In the genomic region with DNA sequence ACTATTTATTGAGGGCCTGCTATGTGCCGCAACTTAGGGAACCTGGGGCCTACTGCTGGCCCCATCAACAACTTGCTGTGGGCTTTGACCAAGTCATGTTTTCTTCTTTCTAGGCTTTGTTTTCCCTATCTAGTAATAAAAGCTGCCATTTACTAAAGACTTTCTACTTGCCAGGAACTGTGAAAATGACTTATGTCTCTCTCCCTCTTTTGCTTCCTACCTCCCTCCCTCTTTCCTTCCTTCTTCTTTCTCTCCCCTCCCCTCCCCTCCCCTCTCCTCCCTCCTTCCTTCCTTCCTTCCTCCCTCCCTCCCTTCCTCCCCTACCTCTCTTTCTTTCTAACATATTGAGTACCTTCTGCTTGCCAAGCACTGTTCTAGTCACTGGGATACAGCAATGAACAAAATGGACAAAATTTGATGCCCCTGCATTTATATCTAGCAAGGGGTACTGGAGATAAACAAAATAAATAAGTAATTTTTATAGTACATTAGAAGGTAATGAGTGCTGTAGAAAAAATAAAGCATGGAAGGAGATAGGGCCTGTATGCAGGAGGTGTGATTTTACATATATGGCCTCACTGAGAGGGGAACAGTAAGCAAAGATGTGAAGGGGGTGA, we compare ENCODE assay signal across 26 cellular contexts.
"Had no signal": no experiment of that assay in that cellular context is flagged by ENCODE, and none has a peak within 500 bp of the region (broad histone marks: within the 10 kb centered on the region; RNA-seq: fewer than 3 reads in every experiment).

No MANE protein-coding gene starts in this region.

- H3K4me1 Mint-ChIP-seq: immature natural killer cell; naive B cell; natural killer cell; stimulated activated memory B cell treated with anti-CD40 and anti-IgM and Interleukin-4, amounts not matched to agents 10 μg/mL and 1 μg/mL and 100 μg/mL, for 72 hours; stimulated activated naive CD8-positive, alpha-beta T cell treated with anti-CD3 and anti-CD28 coated beads, Interleukin-15, amount 100 ng/mL, for 72 hours had no signal

- H3K27ac Mint-ChIP-seq: immature natural killer cell; mesothelial cell of epicardium; natural killer cell; progenitor cell of endocrine pancreas; stimulated activated memory B cell treated with anti-CD40 and anti-IgM and Interleukin-4, amounts not matched to agents 10 μg/mL and 1 μg/mL and 100 μg/mL, for 72 hours; stimulated activated naive CD8-positive, alpha-beta T cell treated with anti-CD3 and anti-CD28 coated beads, Interleukin-15, amount 100 ng/mL, for 72 hours had no signal

- H3K36me3 ChIP-seq: heart left ventricle, left ventricle myocardium inferior, ovary, sigmoid colon, transverse colon, upper lobe of right lung had no signal

- H3K9me3 ChIP-seq: ovary, sigmoid colon had no signal

- H3K4me1 ChIP-seq: heart left ventricle, transverse colon had no signal

- FAIRE-seq: islet of Langerhans, small intestine, urothelium cell line had no signal

- ATAC-seq: heart left ventricle; natural killer cell; right cardiac atrium; stimulated activated memory B cell treated with anti-CD40 and anti-IgM and Interleukin-4, amounts not matched to agents 10 μg/mL and 1 μg/mL and 100 μg/mL, for 72 hours; upper lobe of right lung had no signal

- H3K4me3 Mint-ChIP-seq: immature natural killer cell; mesothelial cell of epicardium; naive B cell; natural killer cell; stimulated activated memory B cell treated with anti-CD40 and anti-IgM and Interleukin-4, amounts not matched to agents 10 μg/mL and 1 μg/mL and 100 μg/mL, for 72 hours; stimulated activated naive CD8-positive, alpha-beta T cell treated with anti-CD3 and anti-CD28 coated beads, Interleukin-15, amount 100 ng/mL, for 72 hours had no signal

- H3K36me3 Mint-ChIP-seq: immature natural killer cell; naive B cell; natural killer cell; stimulated activated memory B cell treated with anti-CD40 and anti-IgM and Interleukin-4, amounts not matched to agents 10 μg/mL and 1 μg/mL and 100 μg/mL, for 72 hours had no signal

- H3K4me3 ChIP-seq: heart left ventricle, left ventricle myocardium inferior, lung, ovary, sigmoid colon, transverse colon, upper lobe of right lung had no signal

- H3K27ac ChIP-seq: heart left ventricle, left ventricle myocardium inferior, ovary, sigmoid colon, transverse colon, upper lobe of right lung had no signal

- H3K27me3 ChIP-seq: heart left ventricle, ovary, sigmoid colon, transverse colon, upper lobe of right lung had no signal

- DNase-seq: heart left ventricle; hypothalamus; immature natural killer cell; left ventricle myocardium inferior; mesendoderm; naive B cell; natural killer cell; ovary; right cardiac atrium; sigmoid colon; small intestine; stimulated activated CD4-positive, alpha-beta T cell treated with anti-CD3 and anti-CD28 coated beads, Interleukin-1b, Interleukin-23, amount 100 ng/mL, for 48 hours; stimulated activated CD4-positive, alpha-beta T cell treated with anti-CD3 and anti-CD28 coated beads, Interleukin-2, amount 100 ng/mL, for 48 hours; stimulated activated CD4-positive, alpha-beta T cell treated with anti-CD3 and anti-CD28 coated beads, Interleukin-4, amount 100 ng/mL, for 4 hours; stimulated activated CD8-positive, alpha-beta memory T cell treated with anti-CD3 and anti-CD28 coated beads, Interleukin-4, amount 100 ng/mL, for 48 hours; stimulated activated naive CD4-positive, alpha-beta T cell treated with Interleukin-2 at 50 U/mL for 16 hours; stimulated activated naive CD8-positive, alpha-beta T cell treated with anti-CD3 and anti-CD28 coated beads, Interleukin-15, amount 100 ng/mL, for 72 hours; substantia nigra; transverse colon; upper lobe of right lung had no signal
